Comparison of ENCODE assay signal across 18 cellular contexts in the genomic region with DNA sequence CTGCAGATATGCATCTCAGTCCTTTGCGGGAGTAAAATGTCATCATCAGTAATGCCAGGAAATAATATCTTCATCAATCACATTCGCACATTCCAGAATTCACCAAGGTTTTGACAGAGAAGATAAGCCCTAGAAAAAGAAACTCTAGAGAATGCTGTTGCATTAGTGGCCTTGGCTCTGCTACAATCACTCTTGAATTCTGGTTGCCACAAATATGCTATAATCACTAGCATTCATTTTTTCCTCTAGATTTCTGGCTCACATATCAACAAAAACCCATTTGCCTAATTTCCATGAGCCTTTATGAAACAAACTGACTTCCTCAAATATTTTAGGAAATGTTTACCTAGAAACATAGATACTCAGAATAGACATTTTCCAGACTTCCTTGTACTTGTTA.
"Had no signal": no experiment of that assay in that cellular context is flagged by ENCODE, and none has a peak within 500 bp of the region (broad histone marks: within the 10 kb centered on the region; RNA-seq: fewer than 3 reads in every experiment).

No MANE protein-coding gene starts in this region.

- H3K27ac ChIP-seq: ascending aorta, heart right ventricle, lower lobe of right lung, parathyroid adenoma, tibial artery had no signal

- H3K4me1 ChIP-seq: ascending aorta, heart right ventricle, lower lobe of right lung, parathyroid adenoma, tibial artery had no signal

- H3K36me3 ChIP-seq: ascending aorta, heart right ventricle, lower lobe of right lung, tibial artery had no signal

- ATAC-seq: activated CD8-positive, alpha-beta T cell treated with anti-CD3 and anti-CD28 coated beads, Interleukin-2, amount 10 ng/mL, durations not matched to agents 7 days and 5 days; heart right ventricle; lower lobe of right lung; right cardiac atrium; T-cell had no signal

- H3K27me3 ChIP-seq: ascending aorta, heart right ventricle, tibial artery had no signal

- H3K9me3 ChIP-seq: ascending aorta, lower lobe of right lung, tibial artery had no signal

- DNase-seq: activated CD4-positive, alpha-beta T cell treated with anti-CD3 and anti-CD28 coated beads for 1 hour; activated CD4-positive, alpha-beta T cell treated with anti-CD3 and anti-CD28 coated beads, Interleukin-2, amount 50 U/mL, for 1 hour; activated CD8-positive, alpha-beta T cell treated with anti-CD3 and anti-CD28 coated beads, Interleukin-2, amount 10 ng/mL, durations not matched to agents 7 days and 5 days; activated gamma-delta T cell; activated naive CD4-positive, alpha-beta T cell treated with anti-CD3 and anti-CD28 coated beads, Interleukin-2, amount 50 U/mL, for 16 hours; effector CD4-positive, alpha-beta T cell; heart right ventricle; kidney; lower lobe of right lung; naive B cell; nucleus accumbens; right cardiac atrium; stimulated activated CD4-positive, alpha-beta T cell treated with anti-CD3 and anti-CD28 coated beads, Interleukin-1b, Interleukin-23, amount 100 ng/mL, for 48 hours; substantia nigra; T-cell; tibial artery had no signal

- H3K9ac ChIP-seq: parathyroid adenoma had no signal

- H3K4me3 ChIP-seq: ascending aorta, heart right ventricle, lower lobe of right lung, tibial artery had no signal
